ENCODE assay signal across 8 cellular contexts in the genomic region with DNA sequence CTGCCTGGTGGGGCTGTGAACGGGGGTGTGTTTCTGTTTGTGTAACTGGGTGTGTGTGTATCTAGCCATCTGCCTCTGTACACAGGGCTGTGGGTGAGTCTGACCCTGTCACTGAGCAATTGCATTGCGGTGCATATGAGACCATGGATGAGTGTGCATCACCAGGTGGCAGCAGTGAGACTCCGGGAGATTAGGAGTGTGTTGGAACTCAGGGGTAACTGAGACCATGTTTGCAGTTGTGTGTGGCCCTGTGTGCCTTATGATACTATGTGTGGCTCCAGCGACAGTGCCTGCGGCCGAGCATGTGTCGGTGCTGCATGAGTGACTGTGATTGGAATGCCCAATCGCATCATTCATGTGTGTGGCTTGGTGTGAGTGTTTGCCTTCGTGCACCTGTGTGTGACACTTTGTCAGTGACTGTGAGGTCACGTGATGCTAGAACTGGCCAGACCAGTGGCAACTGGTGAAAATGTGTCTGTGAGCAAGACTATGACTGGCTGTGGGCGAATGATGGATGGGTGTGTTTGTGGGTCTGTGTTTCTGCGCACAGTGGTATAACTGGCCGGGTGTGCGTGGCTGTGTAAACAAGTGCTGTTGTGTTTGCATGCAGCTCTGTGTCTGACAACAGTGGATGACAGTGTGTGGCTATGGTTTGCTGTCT. TPM values are rescaled to one million over a fixed set of nuclear protein-coding genes. Genes with fewer than 3 reads are reported as not detected.
DNase-seq lines count a peak whose midpoint lies in the region; ATAC-seq and TF ChIP-seq lines count a peak whose summit lies in the region.

No MANE protein-coding gene starts in this region.

- H3K27ac ChIP-seq in 22Rv1, result peak overlapping the region; percentile 41
- no peak overlapping the region for H3K27ac ChIP-seq in HL-60 (replicated peaks)

- H3K4me3 ChIP-seq in GM12864 (ENCODE audit: low read depth, low read length), result no peak overlapping the region
- no peak overlapping the region for H3K4me3 ChIP-seq in HL-60 (replicated peaks; ENCODE audit: insufficient read depth, low read length)

- H3K27me3 ChIP-seq in HL-60 (ENCODE audit: insufficient read depth, poor library complexity, severe bottlenecking), result no peaks in the 10 kb centered on the region

- H3K36me3 Mint-ChIP-seq in progenitor cell of endocrine pancreas (ENCODE audit: insufficient read depth), result peaks cover 1% of the 10 kb centered on the region

- peak; percentile 90 for TF ChIP-seq CTCF in 22Rv1 (IDR thresholded peaks at IDR 0.05)
- peak; percentile 74 for TF ChIP-seq CTCF in GM12864 (IDR thresholded peaks at IDR 0.05; ENCODE audit: low read depth, low read length, missing control alignments)
- peak; percentile 70 for TF ChIP-seq CTCF in HL-60 (IDR thresholded peaks at IDR 0.05; ENCODE audit: insufficient read depth, low read length)
- peak; percentile 64 for TF ChIP-seq CTCF in progenitor cell of endocrine pancreas (IDR thresholded peaks at IDR 0.05; ENCODE audit: unreplicated experiment)

- ATAC-seq in left cardiac atrium, result peak; percentile 61 to 73
- ATAC-seq in HG02840 (IDR thresholded peaks at IDR 0.05; ENCODE audit: low FRiP score, unreplicated experiment), result no peak

- H3K9me3 Mint-ChIP-seq in progenitor cell of endocrine pancreas (ENCODE audit: low read depth), result no peaks in the 10 kb centered on the region

- intact Hi-C loops in left cardiac atrium (cut with DNase I), result loop anchor here in 1 of 2 donors (10.0 kb wide), 1 partner anchor 150 kb away; no protein-coding TSS in a partner anchor

- peak overlapping the region; percentile 91 for H3K27ac Mint-ChIP-seq in progenitor cell of endocrine pancreas

- peaks cover 21% of the 10 kb centered on the region for H3K4me1 Mint-ChIP-seq in progenitor cell of endocrine pancreas (ENCODE audit: low read depth)

- H3K4me3 Mint-ChIP-seq in progenitor cell of endocrine pancreas (ENCODE audit: low read depth), result peak overlapping the region; percentile 19

- DNase-seq in GM12864 (ENCODE audit: low read depth), result no peak
- DNase-seq in HL-60 (ENCODE audit: low read depth in 1 of 2, low spot score in 1 of 2), result peak in 1 of 2 experiments; percentile 70
- DNase-seq in SHP77 (lab: John Stamatoyannopoulos, UW), result peak; percentile 29 to 70
- peak; percentile 29 for DNase-seq in amniotic stem cell (lab: John Stamatoyannopoulos, UW)
- DNase-seq in left cardiac atrium, result peak; percentile 82
- peak; percentile 52 for DNase-seq in progenitor cell of endocrine pancreas (ENCODE audit: low spot score, unreplicated experiment)

- H3K27me3 Mint-ChIP-seq in progenitor cell of endocrine pancreas, result peaks cover 2% of the 10 kb centered on the region

RNA-seq across cellular contexts. Expression of a gene that starts 14.0 kb away (rescaled TPM):
- total RNA-seq in left cardiac atrium, result 1 to 10 TPM; 6.1 to 6.2 TPM
- total RNA-seq in progenitor cell of endocrine pancreas, result 6.8 and 7.6 TPM in 2 replicates

RNA-seq across cellular contexts. Expression of a gene that starts 24.9 kb away (rescaled TPM):
- 10 to 100 TPM; 10.8 to 12.3 TPM for total RNA-seq in left cardiac atrium
- total RNA-seq in progenitor cell of endocrine pancreas, result 30.0 and 33.3 TPM in 2 replicates

RNA-seq across cellular contexts. Expression of a gene that starts 34.5 kb away (rescaled TPM):
- total RNA-seq in left cardiac atrium, result under 1 TPM; 0.29 to 0.82 TPM
- 1.3 and 1.8 TPM in 2 replicates for total RNA-seq in progenitor cell of endocrine pancreas
